Comparison of ENCODE assay signal across 1 cellular context in the genomic region with DNA sequence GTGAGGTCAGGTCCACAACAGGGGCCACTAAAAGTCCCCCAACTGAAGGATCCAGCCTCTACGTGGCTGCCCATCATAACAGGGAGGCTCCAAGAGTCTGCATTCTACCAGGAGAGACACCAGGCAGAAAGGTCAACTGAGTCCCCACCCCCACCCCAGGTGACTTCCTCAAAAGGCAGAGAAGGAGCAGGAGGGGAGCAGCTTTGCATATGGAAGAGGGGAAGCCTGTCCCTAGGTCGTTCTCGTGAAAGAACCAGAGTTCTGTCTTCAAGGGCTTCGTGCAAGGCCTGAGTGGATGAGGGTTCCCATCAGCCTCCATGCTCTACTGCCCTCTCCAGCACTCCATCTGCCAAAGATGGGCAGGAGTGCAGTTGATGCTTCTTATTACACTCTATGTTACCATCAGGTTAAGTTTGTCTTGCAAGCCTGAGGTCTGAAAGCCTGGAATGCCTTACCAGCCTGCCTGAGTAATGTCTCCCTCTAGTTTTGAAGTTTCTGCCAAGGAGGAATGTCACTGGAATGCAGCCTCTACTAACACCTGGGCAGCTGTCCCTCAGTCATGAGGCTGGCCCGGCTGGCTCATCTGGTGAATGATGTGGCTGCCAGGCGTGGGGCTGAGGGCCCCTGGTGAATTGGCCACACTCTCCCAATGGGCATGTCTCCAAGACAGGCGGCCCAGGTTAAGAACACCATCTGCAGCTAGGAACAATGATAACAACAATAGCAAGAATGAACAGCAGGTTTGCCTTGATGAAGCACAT.
TF ChIP-seq lines count a peak whose summit lies in the region.

No MANE protein-coding gene starts in this region.

TF ChIP-seq in HCT116, 20 proteins besides CTCF, POLR2A, EP300 and RAD21 (continued from another document):
- TF ChIP-seq ZBTB33 (IDR thresholded peaks at IDR 0.05; ENCODE audit: extremely low read depth, insufficient replicate concordance, low read length) (peak; percentile 53), ELF1 (IDR thresholded peaks at IDR 0.05; ENCODE audit: borderline replicate concordance, low read depth) (no peak), SIN3A (IDR thresholded peaks at IDR 0.05; ENCODE audit: low read depth) (no peak), CBX3 (IDR thresholded peaks at IDR 0.05; ENCODE audit: low read depth) (no peak), MAX (IDR thresholded peaks at IDR 0.05) (no peak), EZH2phosphoT487 (IDR thresholded peaks at IDR 0.05; ENCODE audit: borderline replicate concordance) (no peak), TCF7L2 (IDR thresholded peaks at IDR 0.05; ENCODE audit: borderline replicate concordance, extremely low read depth, insufficient read depth, insufficient read length) (peak; percentile 64), REST (IDR thresholded peaks at IDR 0.05; ENCODE audit: low read depth) (no peak), SP1 (IDR thresholded peaks at IDR 0.05; ENCODE audit: low read depth) (no peak), EGR1 (IDR thresholded peaks at IDR 0.05; ENCODE audit: low read depth) (no peak), ATF3 (IDR thresholded peaks at IDR 0.05) (no peak), EZH2 (IDR thresholded peaks at IDR 0.05) (no peak), ZFX (IDR thresholded peaks at IDR 0.05) (no peak), SRF (IDR thresholded peaks at IDR 0.05; ENCODE audit: low read depth) (no peak), ZNF274 (IDR thresholded peaks at IDR 0.05; ENCODE audit: low read depth, low read length) (no peak)
